Comparison of ENCODE assay signal across 8 cellular contexts in genomic region chr12:49843411-49843810, GRCh38. TPM values are rescaled to one million over a fixed set of nuclear protein-coding genes. Genes with fewer than 3 reads are reported as not detected.
DNase-seq lines count a peak whose midpoint lies in the region; ATAC-seq and TF ChIP-seq lines count a peak whose summit lies in the region.

No MANE protein-coding gene starts in this region.

- DNase-seq in D341Med (ENCODE audit: low spot score): peak; percentile 25
- DNase-seq in endodermal cell: no peak
- DNase-seq in osteoblast (ENCODE audit: insufficient read length, low spot score, missing footprints): no peak
- no peak for DNase-seq in sciatic nerve (ENCODE audit: low spot score)
- DNase-seq in NCI-H526 treated with DMSO at 0.1 percent for 48 hours (lab: John Stamatoyannopoulos, UW): no peak
- DNase-seq in activated CD4-positive, alpha-beta T cell treated with anti-CD3 and anti-CD28 coated beads for 4 hours: no peak

- H3K9me3 Mint-ChIP-seq in endodermal cell: no peaks in the 10 kb centered on the region

- H3K27me3 ChIP-seq in OCI-LY1 (ENCODE audit: insufficient read depth, low read length): no peaks in the 10 kb centered on the region
- H3K27me3 ChIP-seq in endodermal cell (ENCODE audit: control insufficient read depth, insufficient read depth, low read length, poor library complexity, severe bottlenecking): peaks cover 6% of the 10 kb centered on the region
- peaks cover 17% of the 10 kb centered on the region for H3K27me3 ChIP-seq in osteoblast (ENCODE audit: insufficient read depth, low read length)

- H3K27ac ChIP-seq in OCI-LY1 (ENCODE audit: low read depth, low read length, poor library complexity, severe bottlenecking): no peak overlapping the region
- H3K27ac ChIP-seq in endodermal cell (ENCODE audit: low read depth, low read length): peak overlapping the region; percentile 50
- H3K27ac ChIP-seq in osteoblast (ENCODE audit: low read depth, low read length): peak overlapping the region; percentile 79

- H3K4me1 ChIP-seq in OCI-LY1 (ENCODE audit: insufficient read depth, low read length, severe bottlenecking): peaks cover 15% of the 10 kb centered on the region
- no peaks in the 10 kb centered on the region for H3K4me1 ChIP-seq in endodermal cell (ENCODE audit: control insufficient read depth, insufficient read depth, low read length)
- H3K4me1 ChIP-seq in osteoblast (ENCODE audit: insufficient read depth, low read length): peaks cover 18% of the 10 kb centered on the region

- H3K36me3 Mint-ChIP-seq in endodermal cell (ENCODE audit: low read depth): no peaks in the 10 kb centered on the region

- no peaks in the 10 kb centered on the region for H3F3A ChIP-seq in OCI-LY1 (ENCODE audit: insufficient read depth, low read length)

- H3K4me3 Mint-ChIP-seq in endodermal cell: peak overlapping the region; percentile 89

- 83 to 91% methylated on average over 1 to 7 of the region's 7 CpGs for WGBS in endodermal cell (ENCODE audit: insufficient coverage in 1 of 2, insufficient read length in 1 of 2), 2 experiments

- H3K4me3 ChIP-seq in OCI-LY1 (ENCODE audit: low read depth, low read length, poor library complexity, severe bottlenecking) (peak overlapping the region; percentile 88), endodermal cell (ENCODE audit: low read length) (peak overlapping the region; percentile 93), osteoblast (ENCODE audit: insufficient read depth, low read length) (peak overlapping the region; percentile 77)

- H3K36me3 ChIP-seq in OCI-LY1 (ENCODE audit: insufficient read depth, low read length): no peaks in the 10 kb centered on the region
- no peaks in the 10 kb centered on the region for H3K36me3 ChIP-seq in endodermal cell (ENCODE audit: control insufficient read depth, insufficient read depth, low read length)
- H3K36me3 ChIP-seq in osteoblast (ENCODE audit: insufficient read depth, low read length): peaks cover 2% of the 10 kb centered on the region

- peaks cover 30% of the 10 kb centered on the region for H3K27me3 Mint-ChIP-seq in endodermal cell (ENCODE audit: insufficient read depth)

- H3K4me1 Mint-ChIP-seq in endodermal cell: peaks cover 12% of the 10 kb centered on the region

- H3K9me3 ChIP-seq in OCI-LY1 (ENCODE audit: low read length) (no peaks in the 10 kb centered on the region), endodermal cell (ENCODE audit: control insufficient read depth, low read length) (no peaks in the 10 kb centered on the region), osteoblast (ENCODE audit: low read depth, low read length) (no peaks in the 10 kb centered on the region)

- H4K20me1 ChIP-seq in OCI-LY1 (ENCODE audit: insufficient read depth, low read length) (no peaks in the 10 kb centered on the region), osteoblast (ENCODE audit: insufficient read depth, low read length) (peaks cover 3% of the 10 kb centered on the region)

- intact Hi-C loops in sciatic nerve (cut with DNase I): no loop called here

- H3K4me2 ChIP-seq in OCI-LY1 (ENCODE audit: low read length) (peak overlapping the region; percentile 88), osteoblast (ENCODE audit: insufficient read depth, low read length) (peak overlapping the region; percentile 98)

- no peaks in the 10 kb centered on the region for H3K9me2 ChIP-seq in OCI-LY1 (ENCODE audit: low read depth, low read length)

- peak overlapping the region; percentile 95 for H3K9ac ChIP-seq in OCI-LY1 (ENCODE audit: low read length)
- H3K9ac ChIP-seq in endodermal cell (ENCODE audit: extremely low read depth, low read length, poor library complexity, severe bottlenecking): peak overlapping the region; percentile 54

- TF ChIP-seq CTCF in OCI-LY1 (IDR thresholded peaks at IDR 0.05; ENCODE audit: low read length) (no peak), endodermal cell (conservative IDR thresholded peaks at IDR 0.05) (no peak), osteoblast (IDR thresholded peaks at IDR 0.05; ENCODE audit: extremely low read depth, low read depth, low read length) (no peak)

- H3K27ac Mint-ChIP-seq in endodermal cell: no peak overlapping the region

- H3K79me2 ChIP-seq in OCI-LY1 (ENCODE audit: insufficient read depth, low read length): no peaks in the 10 kb centered on the region
- H3K79me2 ChIP-seq in osteoblast (ENCODE audit: insufficient read depth, low read length): peaks cover 9% of the 10 kb centered on the region

- ATAC-seq in sciatic nerve (no peak), HG03354 (IDR thresholded peaks at IDR 0.05; ENCODE audit: poor library complexity, severe bottlenecking, unreplicated experiment) (no peak)

- H2AFZ ChIP-seq in OCI-LY1 (ENCODE audit: low read length): peak overlapping the region; percentile 43
- peak overlapping the region; percentile 94 for H2AFZ ChIP-seq in osteoblast (ENCODE audit: low read length)

RNA-seq across cellular contexts. Expression of gene BCDIN3D, which starts 0.5 kb away (rescaled TPM):
- 1 to 10 TPM; 2.8 to 3.8 TPM for total RNA-seq in endodermal cell
- 4.8 TPM for polyA plus RNA-seq in endodermal cell (2013, experiment 1 of 2)
- 5.1 TPM for polyA plus RNA-seq in endodermal cell (2013, experiment 2 of 2)
- 4.7 and 5.4 TPM in 2 replicates for total RNA-seq in osteoblast
- 3.9 TPM for total RNA-seq in sciatic nerve

RNA-seq across cellular contexts. Expression of gene NCKAP5L, which starts 15.2 kb away (rescaled TPM):
- 10 to 100 TPM; 21.2 to 24.1 TPM for total RNA-seq in endodermal cell
- 28.0 TPM for polyA plus RNA-seq in endodermal cell (2013, experiment 1 of 2)
- 25.4 TPM for polyA plus RNA-seq in endodermal cell (2013, experiment 2 of 2)
- 34.8 and 40.5 TPM in 2 replicates for total RNA-seq in osteoblast
- total RNA-seq in sciatic nerve: 38.2 TPM
